1 cellular context compared by ENCODE assay signal in genomic region chr1:81801032-81801833, GRCh38.
TF ChIP-seq lines count a peak whose summit lies in the region.

No MANE protein-coding gene starts in this region.

TF ChIP-seq in HepG2, 621 proteins besides CTCF, POLR2A, EP300 and RAD21 (continued from another document and continues in another):
- peak; percentile 35; the same call in 1 of the 2 replicates for TF ChIP-seq ZNF687 (CRISPR knock-in tag; IDR thresholded peaks at IDR 0.05)
- no peak for TF ChIP-seq ARNT (IDR thresholded peaks at IDR 0.05)
- no peak for TF ChIP-seq ESRRA (CRISPR knock-in tag; IDR thresholded peaks at IDR 0.05; ENCODE audit: low read depth)
- TF ChIP-seq MXD4 (CRISPR knock-in tag; IDR thresholded peaks at IDR 0.05), result no peak
- peak; percentile 39; the same call in 1 of the 2 replicates for TF ChIP-seq POLR2AphosphoS5 (IDR thresholded peaks at IDR 0.05; ENCODE audit: low read depth, low read length)
- no peak for TF ChIP-seq FOSL2 (CRISPR knock-in tag; IDR thresholded peaks at IDR 0.05)
- no peak for TF ChIP-seq TERF1 (CRISPR knock-in tag; IDR thresholded peaks at IDR 0.05)
- TF ChIP-seq U2AF1 (optimal IDR thresholded peaks at IDR 0.05; ENCODE audit: low read depth, low read length), result no peak
- no peak for TF ChIP-seq ZNF781 (CRISPR knock-in tag; IDR thresholded peaks at IDR 0.05; ENCODE audit: borderline replicate concordance, not compliant biosample characterization)
- TF ChIP-seq MLLT10 (CRISPR knock-in tag; IDR thresholded peaks at IDR 0.05), result no peak
- peak; percentile 85 for TF ChIP-seq XRCC5 (optimal IDR thresholded peaks at IDR 0.05; ENCODE audit: low read length)
- TF ChIP-seq ZNF292 (CRISPR knock-in tag; IDR thresholded peaks at IDR 0.05; ENCODE audit: borderline replicate concordance, low read depth), result peak; percentile 29; the same call in 1 of the 2 replicates
- TF ChIP-seq ZBTB42 (CRISPR knock-in tag; IDR thresholded peaks at IDR 0.05), result no peak
- 0 out of 2 replicates have a peak, but pooled peaks have one; percentile 36 for TF ChIP-seq ARID4A (CRISPR knock-in tag; IDR thresholded peaks at IDR 0.05; ENCODE audit: borderline replicate concordance)
- no peak for TF ChIP-seq ZNF326 (CRISPR knock-in tag; IDR thresholded peaks at IDR 0.05; ENCODE audit: borderline replicate concordance)
- no peak for TF ChIP-seq SPEN (CRISPR knock-in tag; IDR thresholded peaks at IDR 0.05; ENCODE audit: low read depth)
- no peak for TF ChIP-seq BCLAF1 (IDR thresholded peaks at IDR 0.05)
- no peak for TF ChIP-seq KDM5B (CRISPR knock-in tag; IDR thresholded peaks at IDR 0.05; ENCODE audit: borderline replicate concordance)
- TF ChIP-seq AGO1 (IDR thresholded peaks at IDR 0.05; ENCODE audit: low read depth, low read length, poor library complexity, severe bottlenecking), result no peak
- no peak for TF ChIP-seq HNF4G (IDR thresholded peaks at IDR 0.05; ENCODE audit: borderline replicate concordance, low read depth, low read length)
- TF ChIP-seq HNF4G (CRISPR knock-in tag; IDR thresholded peaks at IDR 0.05; ENCODE audit: borderline replicate concordance, low read depth), result no peak
- TF ChIP-seq REXO4 (CRISPR knock-in tag; IDR thresholded peaks at IDR 0.05; ENCODE audit: borderline replicate concordance), result no peak
- TF ChIP-seq KDM2A (CRISPR knock-in tag; IDR thresholded peaks at IDR 0.05; ENCODE audit: borderline replicate concordance, low read depth), result peak; percentile 65; the same call in 1 of the 2 replicates
- no peak for TF ChIP-seq ZBTB49 (CRISPR knock-in tag; IDR thresholded peaks at IDR 0.05; ENCODE audit: borderline replicate concordance)
- no peak for TF ChIP-seq SP140L (CRISPR knock-in tag; IDR thresholded peaks at IDR 0.05; ENCODE audit: borderline replicate concordance)
- no peak for TF ChIP-seq CBX2 (IDR thresholded peaks at IDR 0.05; ENCODE audit: low read depth, low read length)
- TF ChIP-seq CBX2 (CRISPR knock-in tag; IDR thresholded peaks at IDR 0.05; ENCODE audit: low read depth), result no peak
- TF ChIP-seq ZNF18 (CRISPR knock-in tag; IDR thresholded peaks at IDR 0.05; ENCODE audit: insufficient replicate concordance), result no peak
- no peak for TF ChIP-seq HHEX (CRISPR knock-in tag; IDR thresholded peaks at IDR 0.05)
- TF ChIP-seq ZNF670 (CRISPR knock-in tag; IDR thresholded peaks at IDR 0.05; ENCODE audit: borderline replicate concordance), result no peak
- TF ChIP-seq ZFP36 (IDR thresholded peaks at IDR 0.05; ENCODE audit: borderline replicate concordance, low read depth, low read length, partially characterized antibody), result no peak
- no peak for TF ChIP-seq ZBED4 (CRISPR knock-in tag; IDR thresholded peaks at IDR 0.05; ENCODE audit: borderline replicate concordance)
- no peak for TF ChIP-seq ZNF431 (CRISPR knock-in tag; IDR thresholded peaks at IDR 0.05; ENCODE audit: borderline replicate concordance, low read depth)
- no peak for TF ChIP-seq PBX2 (CRISPR knock-in tag; IDR thresholded peaks at IDR 0.05)
- TF ChIP-seq ZNF891 (CRISPR knock-in tag; IDR thresholded peaks at IDR 0.05), result no peak
- TF ChIP-seq SRSF1 (optimal IDR thresholded peaks at IDR 0.05; ENCODE audit: low read depth, low read length), result peak; percentile 35
- no peak for TF ChIP-seq NBN (conservative IDR thresholded peaks at IDR 0.05)
- TF ChIP-seq MAFG (CRISPR knock-in tag; IDR thresholded peaks at IDR 0.05), result no peak
- no peak; the same call in 1 of the 2 replicates for TF ChIP-seq EZH2 (conservative IDR thresholded peaks at IDR 0.05; ENCODE audit: low read depth, low read length)
